Comparison of ENCODE assay signal across 19 cellular contexts in genomic region chr12:77973579-77973978, GRCh38.
A peak's percentile ranks its signal among the peaks of the same experiment; 100 is the strongest.
DNase-seq lines count a peak whose midpoint lies in the region; ATAC-seq and TF ChIP-seq lines count a peak whose summit lies in the region.
"Had no signal": no experiment of that assay in that cellular context is flagged by ENCODE, and none has a peak within 500 bp of the region (broad histone marks: within the 10 kb centered on the region; RNA-seq: fewer than 3 reads in every experiment).

No MANE protein-coding gene starts in this region.

- BruUV-seq in PC-9 (replicated peaks; lab: Mats Ljungman, UMichigan), result no TSS peak

- ATAC-seq in GM19452 (IDR thresholded peaks at IDR 0.05; ENCODE audit: unreplicated experiment), result no peak
- ATAC-seq: GM12878, GM23338 had no signal

- H4K20me1 ChIP-seq in PC-9 (ENCODE audit: insufficient read depth) (no peaks in the 10 kb centered on the region), osteoblast (ENCODE audit: insufficient read depth, low read length) (no peaks in the 10 kb centered on the region)

- intact Hi-C loops in PC-9 (cut with micrococcal nuclease; ENCODE audit: unreplicated experiment), result no loop called here

- H3K9me2 ChIP-seq in PC-9 (ENCODE audit: insufficient read depth), result peaks cover 11% of the 10 kb centered on the region; the same call in 1 of the 2 replicates

- peak overlapping the region; percentile 56; the same call in 1 of the 2 replicates for H2AFZ ChIP-seq in PC-9
- H2AFZ ChIP-seq in osteoblast (ENCODE audit: low read length), result peak overlapping the region; percentile 67
- H2AFZ ChIP-seq: GM23338 had no signal

- no peaks in the 10 kb centered on the region for H3K27me3 ChIP-seq in PC-9 (ENCODE audit: insufficient read depth, low read depth)
- H3K27me3 ChIP-seq in osteoblast (ENCODE audit: insufficient read depth, low read length), result no peaks in the 10 kb centered on the region
- no peaks in the 10 kb centered on the region for H3K27me3 ChIP-seq in Peyer's patch

- TF ChIP-seq CTCF in AG10803 (conservative IDR thresholded peaks at IDR 0.05; ENCODE audit: low read length) (no peak), PC-9 (conservative IDR thresholded peaks at IDR 0.05) (no peak), fibroblast of mammary gland (conservative IDR thresholded peaks at IDR 0.05; ENCODE audit: control insufficient read depth, insufficient read depth, low read depth, low read length) (no peak), osteoblast (IDR thresholded peaks at IDR 0.05; ENCODE audit: extremely low read depth, low read depth, low read length) (no peak), Peyer's patch (IDR thresholded peaks at IDR 0.05) (no peak)

- H3F3A ChIP-seq in PC-9 (ENCODE audit: insufficient read depth, low read depth), result no peaks in the 10 kb centered on the region

- H3K4me2 ChIP-seq in PC-9 (no peak overlapping the region), osteoblast (ENCODE audit: insufficient read depth, low read length) (peak overlapping the region; percentile 61)
- H3K4me2 ChIP-seq: GM23338 had no signal

- no peaks in the 10 kb centered on the region for H3K4me1 ChIP-seq in PC-9 (replicated peaks; ENCODE audit: insufficient read depth)
- H3K4me1 ChIP-seq in osteoblast (ENCODE audit: insufficient read depth, low read length), result peaks cover 2% of the 10 kb centered on the region
- H3K4me1 ChIP-seq in Peyer's patch, result no peaks in the 10 kb centered on the region

- CTCF ChIA-PET in PC-9 (lab: Charles Lee), result no interaction called here

- POLR2A ChIA-PET in PC-9 (lab: Charles Lee; ENCODE audit: unreplicated experiment), result no interaction called here

- TF ChIP-seq POLR2A in Peyer's patch (IDR thresholded peaks at IDR 0.05), result no peak

- H3K9me3 ChIP-seq in PC-9 (ENCODE audit: insufficient read depth, low read depth), result 0 out of 2 replicates have a peak, but pooled peaks cover 3% of the 10 kb centered on the region
- H3K9me3 ChIP-seq in osteoblast (ENCODE audit: low read depth, low read length), result no peaks in the 10 kb centered on the region
- H3K9me3 ChIP-seq in Peyer's patch, result no peaks in the 10 kb centered on the region

- H3K36me3 ChIP-seq in PC-9 (ENCODE audit: low read depth) (no peaks in the 10 kb centered on the region), osteoblast (ENCODE audit: insufficient read depth, low read length) (peaks cover 31% of the 10 kb centered on the region), Peyer's patch (no peaks in the 10 kb centered on the region)

- DNase-seq in AG10803 (ENCODE audit: low read depth), result peak; percentile 21
- no peak for DNase-seq in PC-9
- peak; percentile 27 for DNase-seq in fibroblast of mammary gland (ENCODE audit: low read depth)
- no peak for DNase-seq in osteoblast (ENCODE audit: insufficient read length, low spot score, missing footprints)
- DNase-seq in Peyer's patch, result no peak
- no peak for DNase-seq in activated gamma-delta T cell treated with Interleukin-2 at 50 U/mL for 16 hours
- DNase-seq in stimulated activated naive CD4-positive, alpha-beta T cell (lab: John Stamatoyannopoulos, UW), result no peak
- DNase-seq: C1 segment of cervical spinal cord, GDM1, KBM-7, NCI-H1436, NCI-H2029 treated with DMSO at 0.1 percent for 48 hours, NCI-H2171 treated with DMSO at 0.1 percent for 48 hours, NCI-H446 treated with DMSO at 0.1 percent for 48 hours, NCI-H748 treated with DMSO at 0.1 percent for 48 hours, SHP77 had no signal

- H3K4me3 ChIP-seq in AG10803 (ENCODE audit: low read length), result no peak overlapping the region
- H3K4me3 ChIP-seq in PC-9, result no peak overlapping the region
- no peak overlapping the region for H3K4me3 ChIP-seq in fibroblast of mammary gland (ENCODE audit: control insufficient read depth, low read depth, low read length)
- no peak overlapping the region for H3K4me3 ChIP-seq in osteoblast (ENCODE audit: insufficient read depth, low read length)
- no peak overlapping the region for H3K4me3 ChIP-seq in Peyer's patch
- H3K4me3 ChIP-seq: GM12878, GM23338 had no signal

- H3K27ac ChIP-seq in PC-9, result no peak overlapping the region
- H3K27ac ChIP-seq in osteoblast (ENCODE audit: low read depth, low read length), result no peak overlapping the region
- no peak overlapping the region for H3K27ac ChIP-seq in Peyer's patch

- H3K79me2 ChIP-seq in PC-9 (ENCODE audit: low read depth) (no peaks in the 10 kb centered on the region), osteoblast (ENCODE audit: insufficient read depth, low read length) (peaks cover 33% of the 10 kb centered on the region)

Comparison
In these comparisons a context has a peak if more than half of its experiments do, and no peak if none do; other contexts are left out.
1. DNase-seq: peak in AG10803 (single experiment) and fibroblast of mammary gland (single experiment); none in PC-9 (0 of 2), osteoblast (single experiment), Peyer's patch (0 of 3), activated gamma-delta T cell treated with Interleukin-2 at 50 U/mL for 16 hours (single experiment) and stimulated activated naive CD4-positive, alpha-beta T cell (0 of 6).